20 cellular contexts compared by ENCODE assay signal in genomic region chrX:11836284-11836683, GRCh38.
"Had no signal": no experiment of that assay in that cellular context is flagged by ENCODE, and none has a peak within 500 bp of the region (broad histone marks: within the 10 kb centered on the region; RNA-seq: fewer than 3 reads in every experiment).

No MANE protein-coding gene starts in this region.

- H3K27ac Mint-ChIP-seq: activated CD8-positive, alpha-beta memory T cell treated with anti-CD3 and anti-CD28 coated beads, Interleukin-2, amount 10 ng/mL, durations not matched to agents 7 days and 5 days; activated naive CD8-positive, alpha-beta T cell treated with anti-CD3 and anti-CD28 coated beads, Interleukin-2, amount 10 ng/mL, durations not matched to agents 7 days and 5 days; endodermal cell; memory B cell; naive thymus-derived CD8-positive, alpha-beta T cell; stimulated activated memory B cell treated with anti-CD40 and anti-IgM and Interleukin-4, amounts not matched to agents 10 μg/mL and 1 μg/mL and 100 μg/mL, for 72 hours had no signal

- H3K27me3 ChIP-seq: breast epithelium, left lung, sigmoid colon, tibial artery had no signal

- H3K4me3 Mint-ChIP-seq: activated CD8-positive, alpha-beta memory T cell treated with anti-CD3 and anti-CD28 coated beads, Interleukin-2, amount 10 ng/mL, durations not matched to agents 7 days and 5 days; activated naive CD8-positive, alpha-beta T cell treated with anti-CD3 and anti-CD28 coated beads, Interleukin-2, amount 10 ng/mL, durations not matched to agents 7 days and 5 days; endodermal cell; memory B cell; naive thymus-derived CD8-positive, alpha-beta T cell; stimulated activated memory B cell treated with anti-CD40 and anti-IgM and Interleukin-4, amounts not matched to agents 10 μg/mL and 1 μg/mL and 100 μg/mL, for 72 hours had no signal

- FAIRE-seq: keratinocyte, pancreas, urothelium cell line had no signal

- H3K4me1 ChIP-seq: breast epithelium, left lung, pancreas, sigmoid colon, tibial artery had no signal

- DNase-seq: activated CD8-positive, alpha-beta memory T cell treated with anti-CD3 and anti-CD28 coated beads, Interleukin-2, amount 10 ng/mL, durations not matched to agents 7 days and 5 days; activated effector memory CD4-positive, alpha-beta T cell treated with anti-CD3 and anti-CD28 coated beads, Interleukin-2, amount 50 U/mL, for 16 hours; activated naive CD8-positive, alpha-beta T cell treated with anti-CD3 and anti-CD28 coated beads, Interleukin-2, amount 10 ng/mL, durations not matched to agents 7 days and 5 days; activated T-cell treated with anti-CD3 and anti-CD28 coated beads, Interleukin-2, amount 50 U/mL, for 1 hour; aorta; endodermal cell; hippocampal formation; left lung; naive thymus-derived CD8-positive, alpha-beta T cell; pancreas; sigmoid colon; stimulated activated CD4-positive, alpha-beta T cell treated with anti-CD3 and anti-CD28 coated beads, Interleukin-12 subunit alpha, Interleukin-12 subunit beta, amount 100 ng/mL, for 4 hours; SW 1271; tibial artery had no signal

- H3K9me3 ChIP-seq: left lung, pancreas, sigmoid colon, tibial artery had no signal

- H3K27ac ChIP-seq: breast epithelium, left lung, pancreas, sigmoid colon, tibial artery had no signal

- H3K36me3 ChIP-seq: breast epithelium, left lung, pancreas, sigmoid colon, tibial artery had no signal

- H3K4me1 Mint-ChIP-seq: endodermal cell; stimulated activated memory B cell treated with anti-CD40 and anti-IgM and Interleukin-4, amounts not matched to agents 10 μg/mL and 1 μg/mL and 100 μg/mL, for 72 hours had no signal

- H3K36me3 Mint-ChIP-seq: activated CD8-positive, alpha-beta memory T cell treated with anti-CD3 and anti-CD28 coated beads, Interleukin-2, amount 10 ng/mL, durations not matched to agents 7 days and 5 days; activated naive CD8-positive, alpha-beta T cell treated with anti-CD3 and anti-CD28 coated beads, Interleukin-2, amount 10 ng/mL, durations not matched to agents 7 days and 5 days; memory B cell; stimulated activated memory B cell treated with anti-CD40 and anti-IgM and Interleukin-4, amounts not matched to agents 10 μg/mL and 1 μg/mL and 100 μg/mL, for 72 hours had no signal

- H3K27me3 Mint-ChIP-seq: naive thymus-derived CD8-positive, alpha-beta T cell; stimulated activated memory B cell treated with anti-CD40 and anti-IgM and Interleukin-4, amounts not matched to agents 10 μg/mL and 1 μg/mL and 100 μg/mL, for 72 hours had no signal

- ATAC-seq: activated CD8-positive, alpha-beta memory T cell treated with anti-CD3 and anti-CD28 coated beads, Interleukin-2, amount 10 ng/mL, durations not matched to agents 7 days and 5 days; esophagus mucosa; left lung; naive thymus-derived CD8-positive, alpha-beta T cell; pancreas; stimulated activated memory B cell treated with anti-CD40 and anti-IgM and Interleukin-4, amounts not matched to agents 10 μg/mL and 1 μg/mL and 100 μg/mL, for 72 hours had no signal

- H3K4me3 ChIP-seq: breast epithelium, left lung, pancreas, sigmoid colon, tibial artery had no signal
